15 cellular contexts compared by ENCODE assay signal in the genomic region with DNA sequence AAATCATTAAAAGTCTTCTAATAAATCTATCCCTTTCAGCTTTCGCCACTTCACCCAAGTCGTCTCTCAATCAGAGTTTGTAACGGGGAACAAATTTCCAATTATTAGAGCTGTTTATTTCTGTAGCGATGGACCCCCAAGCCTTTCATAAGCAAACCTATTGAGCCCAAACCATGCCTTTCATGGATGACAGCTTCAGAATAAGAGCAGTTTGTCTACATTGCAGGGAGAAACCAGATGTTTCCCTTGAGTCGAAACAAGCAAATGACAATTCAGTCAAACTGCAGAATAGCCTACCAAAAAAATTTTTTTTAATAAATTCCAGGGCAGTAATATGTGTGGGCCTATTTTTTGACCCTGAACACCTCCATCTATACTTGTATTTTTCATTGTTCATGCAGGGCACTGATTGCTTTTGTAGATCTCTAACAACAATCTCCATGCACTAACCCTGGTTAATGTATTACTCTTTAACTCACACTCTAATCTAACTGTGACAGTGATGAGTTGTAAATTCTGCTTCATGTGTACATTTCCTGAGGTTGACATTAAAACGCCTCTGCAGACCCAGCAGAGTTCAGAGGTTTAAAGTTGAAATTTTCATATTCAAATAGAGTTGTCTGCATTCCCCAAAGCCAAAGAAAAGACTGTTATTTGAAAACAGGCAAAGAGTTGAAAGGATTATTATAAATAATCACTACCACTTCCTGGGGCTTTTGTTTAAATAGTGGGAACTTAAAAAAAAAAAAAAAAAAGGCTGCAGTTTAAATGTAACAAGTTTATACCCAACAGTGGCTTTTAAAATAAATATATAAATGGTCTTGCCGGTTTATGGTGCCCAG.
DNase-seq lines count a peak whose midpoint lies in the region; ATAC-seq and TF ChIP-seq lines count a peak whose summit lies in the region.
"Had no signal": no experiment of that assay in that cellular context is flagged by ENCODE, and none has a peak within 500 bp of the region (broad histone marks: within the 10 kb centered on the region; RNA-seq: fewer than 3 reads in every experiment).

No MANE protein-coding gene starts in this region.

- no peaks in the 10 kb centered on the region for H3K9me3 ChIP-seq in neural progenitor cell (ENCODE audit: low read depth)
- H3K9me3 ChIP-seq in ascending aorta, result no peaks in the 10 kb centered on the region

- intact Hi-C loops in Calu3 (cut with micrococcal nuclease; ENCODE audit: unreplicated experiment), result loop anchor here (1.0 to 5.0 kb wide), 3 partner anchors 41 to 66 kb away; no protein-coding TSS in a partner anchor
- intact Hi-C loops in ascending aorta (cut with DNase I), result loop anchor here (10.0 kb wide), 1 partner anchor 381 kb away; no protein-coding TSS in a partner anchor

- no peak for ATAC-seq in GM18868 (IDR thresholded peaks at IDR 0.05; ENCODE audit: unreplicated experiment)
- ATAC-seq: activated CD8-positive, alpha-beta memory T cell treated with anti-CD3 and anti-CD28 coated beads, Interleukin-2, amount 10 ng/mL, durations not matched to agents 7 days and 5 days; esophagus mucosa; T-helper 17 cell had no signal

- H3K27me3 Mint-ChIP-seq in Calu3 (ENCODE audit: unreplicated experiment) (no peaks in the 10 kb centered on the region), neural progenitor cell (ENCODE audit: insufficient read depth, low read depth) (no peaks in the 10 kb centered on the region)

- no peak overlapping the region for H2AFZ ChIP-seq in neural progenitor cell (replicated peaks)

- CTCF ChIA-PET in Calu3 (lab: Charles Lee), result interaction anchor here (1.1 kb wide), 1 partner anchor 35 kb away, joined by 3 read pairs; no protein-coding TSS in a partner anchor

- peak overlapping the region; percentile 52 for H3K4me2 ChIP-seq in neural progenitor cell

- H3K4me1 Mint-ChIP-seq in Calu3 (ENCODE audit: low read depth, unreplicated experiment) (peaks cover 65% of the 10 kb centered on the region), neural progenitor cell (peaks cover 49% of the 10 kb centered on the region)
- H3K4me1 Mint-ChIP-seq: activated CD8-positive, alpha-beta memory T cell treated with anti-CD3 and anti-CD28 coated beads, Interleukin-2, amount 10 ng/mL, durations not matched to agents 7 days and 5 days; T-helper 17 cell had no signal

- H3K9me3 Mint-ChIP-seq in Calu3 (ENCODE audit: low read depth, unreplicated experiment) (no peaks in the 10 kb centered on the region), neural progenitor cell (no peaks in the 10 kb centered on the region)

- BruUV-seq in Calu3 (replicated peaks; lab: Mats Ljungman, UMichigan), result no TSS peak

- no peaks in the 10 kb centered on the region for H4K20me1 ChIP-seq in neural progenitor cell (ENCODE audit: low read depth)

- H3K4me3 ChIP-seq in neural progenitor cell (no peak overlapping the region), ascending aorta (no peak overlapping the region)

- H3K9ac ChIP-seq in neural progenitor cell, result no peak overlapping the region

- DNase-seq in Calu3 (no peak), NCI-H526 (lab: John Stamatoyannopoulos, UW) (peak; percentile 88 to 90), glomerular visceral epithelial cell (ENCODE audit: extremely low spot score) (peak; percentile 31), neural progenitor cell (ENCODE audit: low spot score) (peak; percentile 40), NCI-H1092 treated with DMSO at 0.1 percent for 48 hours (lab: John Stamatoyannopoulos, UW) (no peak), ascending aorta (ENCODE audit: low spot score in 2 of 2) (no peak)
- DNase-seq in activated T-cell treated with anti-CD3 and anti-CD28 coated beads, Interleukin-2, amount 50 U/mL, for 1 hour, result no peak
- DNase-seq: activated CD4-positive, alpha-beta T cell treated with anti-CD3 and anti-CD28 coated beads for 1 hour; activated CD8-positive, alpha-beta memory T cell treated with anti-CD3 and anti-CD28 coated beads, Interleukin-2, amount 10 ng/mL, durations not matched to agents 7 days and 5 days; activated naive CD4-positive, alpha-beta T cell treated with Interleukin-2 at 50 U/mL for 16 hours; DMS79; head of caudate nucleus; T-helper 17 cell had no signal

- H3K4me1 ChIP-seq in neural progenitor cell (peaks cover 58% of the 10 kb centered on the region), ascending aorta (no peaks in the 10 kb centered on the region)

- TF ChIP-seq CTCF in Calu3 (IDR thresholded peaks at IDR 0.05; ENCODE audit: unreplicated experiment) (no peak), neural progenitor cell (IDR thresholded peaks at IDR 0.05) (no peak), ascending aorta (IDR thresholded peaks at IDR 0.05) (no peak)

- H3F3A ChIP-seq in neural progenitor cell (ENCODE audit: low read depth), result peaks cover 56% of the 10 kb centered on the region

- H3K4me3 Mint-ChIP-seq in Calu3 (ENCODE audit: low read depth, unreplicated experiment), result peak overlapping the region; percentile 37
- no peak overlapping the region for H3K4me3 Mint-ChIP-seq in neural progenitor cell
- H3K4me3 Mint-ChIP-seq: activated CD8-positive, alpha-beta memory T cell treated with anti-CD3 and anti-CD28 coated beads, Interleukin-2, amount 10 ng/mL, durations not matched to agents 7 days and 5 days; T-helper 17 cell had no signal

- H3K27ac ChIP-seq in neural progenitor cell, result peak overlapping the region; percentile 86
- no peak overlapping the region for H3K27ac ChIP-seq in ascending aorta

- H3K27me3 ChIP-seq in neural progenitor cell (no peaks in the 10 kb centered on the region), ascending aorta (no peaks in the 10 kb centered on the region)

- H3K36me3 ChIP-seq in neural progenitor cell (no peaks in the 10 kb centered on the region), ascending aorta (peaks cover 0 to 11% of the 10 kb centered on the region in 2 donors)

- H3K36me3 Mint-ChIP-seq in Calu3 (ENCODE audit: insufficient read depth, unreplicated experiment) (no peaks in the 10 kb centered on the region), neural progenitor cell (peaks cover 2% of the 10 kb centered on the region)
- H3K36me3 Mint-ChIP-seq: activated CD8-positive, alpha-beta memory T cell treated with anti-CD3 and anti-CD28 coated beads, Interleukin-2, amount 10 ng/mL, durations not matched to agents 7 days and 5 days had no signal

- H3K27ac Mint-ChIP-seq in Calu3 (ENCODE audit: unreplicated experiment), result peak overlapping the region; percentile 67
- no peak overlapping the region for H3K27ac Mint-ChIP-seq in neural progenitor cell
- H3K27ac Mint-ChIP-seq: activated CD8-positive, alpha-beta memory T cell treated with anti-CD3 and anti-CD28 coated beads, Interleukin-2, amount 10 ng/mL, durations not matched to agents 7 days and 5 days; T-helper 17 cell had no signal

- H3K79me2 ChIP-seq in neural progenitor cell (ENCODE audit: low read depth), result no peaks in the 10 kb centered on the region

Comparison
In these comparisons a context has a peak if more than half of its experiments do, and no peak if none do; other contexts are left out.
1. DNase-seq: peak in NCI-H526 (2 of 2), glomerular visceral epithelial cell (single experiment) and neural progenitor cell (single experiment); none in Calu3 (single experiment), NCI-H1092 treated with DMSO at 0.1 percent for 48 hours (single experiment), activated T-cell treated with anti-CD3 and anti-CD28 coated beads, Interleukin-2, amount 50 U/mL, for 1 hour (single experiment) and ascending aorta (0 of 2).